In genomic region chr9:26880262-26880661, GRCh38 we compare ENCODE assay signal across 2 cellular contexts.
TF ChIP-seq lines count a peak whose summit lies in the region.

No MANE protein-coding gene starts in this region.

TF ChIP-seq in HepG2, 621 proteins besides CTCF, POLR2A, EP300 and RAD21 (continues in another document):
- no peak for TF ChIP-seq ATF6 (CRISPR knock-in tag; conservative IDR thresholded peaks at IDR 0.05)
- no peak for TF ChIP-seq IRF1 (CRISPR knock-in tag; IDR thresholded peaks at IDR 0.05; ENCODE audit: low read depth)
- TF ChIP-seq ZNF687 (CRISPR knock-in tag; IDR thresholded peaks at IDR 0.05), result no peak
- TF ChIP-seq THAP9 (CRISPR knock-in tag; IDR thresholded peaks at IDR 0.05; ENCODE audit: borderline replicate concordance), result no peak
- no peak for TF ChIP-seq GPN1 (CRISPR knock-in tag; IDR thresholded peaks at IDR 0.05; ENCODE audit: borderline replicate concordance)
- TF ChIP-seq EHMT2 (IDR thresholded peaks at IDR 0.05; ENCODE audit: borderline replicate concordance, low read depth, low read length), result no peak
- no peak for TF ChIP-seq PTBP1 (IDR thresholded peaks at IDR 0.05; ENCODE audit: low read depth, low read length, poor library complexity, severe bottlenecking)
- TF ChIP-seq HNRNPH1 (optimal IDR thresholded peaks at IDR 0.05; ENCODE audit: low read depth, low read length), result no peak
- no peak for TF ChIP-seq ZNF883 (CRISPR knock-in tag; IDR thresholded peaks at IDR 0.05; ENCODE audit: not compliant biosample characterization)
- TF ChIP-seq FOXK1 (CRISPR knock-in tag; IDR thresholded peaks at IDR 0.05; ENCODE audit: borderline replicate concordance, low read depth), result no peak
- no peak for TF ChIP-seq MYC (CRISPR knock-in tag; IDR thresholded peaks at IDR 0.05; ENCODE audit: borderline replicate concordance)
- no peak for TF ChIP-seq SIX4 (CRISPR knock-in tag; IDR thresholded peaks at IDR 0.05)
- TF ChIP-seq SRY (CRISPR knock-in tag; IDR thresholded peaks at IDR 0.05), result no peak

TF ChIP-seq in GM12878, 131 proteins besides CTCF, POLR2A, EP300 and RAD21:
- TF ChIP-seq CREB1 (IDR thresholded peaks at IDR 0.05; ENCODE audit: low read depth), result no peak
- no peak for TF ChIP-seq PAX5 (IDR thresholded peaks at IDR 0.05; ENCODE audit: borderline replicate concordance, low read depth, low read length)
- no peak for TF ChIP-seq EZH2 (IDR thresholded peaks at IDR 0.05; ENCODE audit: borderline replicate concordance, control insufficient read depth, low read depth, low read length)
- no peak for TF ChIP-seq MTA2 (IDR thresholded peaks at IDR 0.05; ENCODE audit: low read depth)
- TF ChIP-seq ZNF622 (IDR thresholded peaks at IDR 0.05), result no peak
- no peak for TF ChIP-seq E4F1 (IDR thresholded peaks at IDR 0.05; ENCODE audit: borderline replicate concordance, partially characterized antibody)
